ENCODE assay signal across 8 cellular contexts in the genomic region with DNA sequence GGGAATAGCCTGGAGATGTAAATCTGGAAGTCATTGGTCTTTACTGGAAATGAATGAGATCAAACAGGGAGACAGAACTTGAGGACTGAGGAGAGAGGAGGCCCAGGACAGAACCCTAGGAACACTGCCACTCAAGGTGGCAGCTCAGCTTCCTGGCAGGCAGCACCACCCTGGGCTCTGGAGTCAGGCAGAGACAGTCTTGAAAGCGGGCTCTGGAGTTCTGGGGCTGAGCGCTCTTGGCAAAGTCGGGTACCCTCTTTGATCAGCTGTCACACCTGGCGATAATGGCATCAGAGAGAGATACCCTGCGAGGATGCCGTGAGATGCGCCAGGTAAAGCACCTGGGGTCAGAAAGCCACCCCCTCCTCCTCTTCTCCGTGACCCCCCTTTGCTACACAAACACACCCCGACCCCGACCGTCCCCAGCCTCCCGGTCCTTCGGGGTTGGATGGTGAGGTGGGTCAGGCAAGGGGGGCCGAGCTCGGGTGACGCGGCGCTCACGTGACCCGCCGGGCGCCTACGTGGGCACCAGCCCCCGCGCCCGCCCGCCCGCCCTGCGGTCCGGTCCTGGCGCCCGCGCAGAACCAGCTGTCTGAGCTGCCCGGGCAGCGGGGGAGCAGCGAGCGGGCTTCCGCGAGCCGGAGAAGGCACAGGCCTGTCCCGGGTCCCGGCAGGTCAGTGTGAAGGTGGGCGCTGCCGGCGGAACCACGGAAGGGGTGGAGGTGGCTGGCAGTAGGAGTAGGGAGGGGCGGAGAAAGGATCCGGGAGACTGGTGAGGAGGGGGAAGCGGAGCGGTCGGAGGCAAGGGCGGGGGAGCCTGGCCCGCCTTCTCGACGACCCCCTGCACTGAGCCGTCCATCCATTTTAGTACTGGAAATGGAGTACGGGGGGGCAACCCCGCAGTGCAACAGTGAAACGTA. TPM values are rescaled to one million over a fixed set of nuclear protein-coding genes. Genes with fewer than 3 reads are reported as not detected.
A peak's percentile ranks its signal among the peaks of the same experiment; 100 is the strongest.
DNase-seq lines count a peak whose midpoint lies in the region; ATAC-seq, FAIRE-seq and TF ChIP-seq lines count a peak whose summit lies in the region.

A gene with protein sequence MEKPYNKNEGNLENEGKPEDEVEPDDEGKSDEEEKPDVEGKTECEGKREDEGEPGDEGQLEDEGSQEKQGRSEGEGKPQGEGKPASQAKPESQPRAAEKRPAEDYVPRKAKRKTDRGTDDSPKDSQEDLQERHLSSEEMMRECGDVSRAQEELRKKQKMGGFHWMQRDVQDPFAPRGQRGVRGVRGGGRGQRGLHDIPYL (plus strand): TSS at position 579 of the 920 bp plus-strand sequence. CDS start 1,102 bp downstream, outside the sequence.

- peak within 1 kb of the TSS; percentile 49 for H3K4me3 ChIP-seq in GM12865 (ENCODE audit: low read depth, low read length)
- H3K4me3 ChIP-seq in tibial artery, result peak within 1 kb of the TSS; percentile 74 to 84

- peaks cover 5% of the 10 kb centered on the region for H3K4me1 Mint-ChIP-seq in activated CD8-positive, alpha-beta memory T cell treated with anti-CD3 and anti-CD28 coated beads, Interleukin-2, amount 10 ng/mL, durations not matched to agents 7 days and 5 days

- no peak for FAIRE-seq in H54 (lab: Jason Lieb, UNC)

- peak within 1 kb of the TSS; percentile 93 to 95 for H3K27ac ChIP-seq in tibial artery

- TF ChIP-seq POLR2A in H54 (IDR thresholded peaks at IDR 0.05; ENCODE audit: low read depth, low read length), result 0 out of 2 replicates have a peak, but pooled peaks have one; percentile 24
- no peak for TF ChIP-seq POLR2A in erythroblast (IDR thresholded peaks at IDR 0.05; ENCODE audit: low read length)

- peak within 1 kb of the TSS; percentile 71 for H3K4me3 Mint-ChIP-seq in activated CD8-positive, alpha-beta memory T cell treated with anti-CD3 and anti-CD28 coated beads, Interleukin-2, amount 10 ng/mL, durations not matched to agents 7 days and 5 days

- H3K36me3 ChIP-seq in tibial artery, result no peaks in the 10 kb centered on the region

- intact Hi-C loops in tibial artery (cut with DNase I; ENCODE audit: low total_unique reads), result no loop called here

- no peaks in the 10 kb centered on the region for H3K27me3 ChIP-seq in tibial artery

- no peaks in the 10 kb centered on the region for H3K9me3 ChIP-seq in tibial artery

- no peak within 1 kb of the TSS for H3K27ac Mint-ChIP-seq in activated CD8-positive, alpha-beta memory T cell treated with anti-CD3 and anti-CD28 coated beads, Interleukin-2, amount 10 ng/mL, durations not matched to agents 7 days and 5 days

- peak; percentile 82 for ATAC-seq in activated CD8-positive, alpha-beta memory T cell treated with anti-CD3 and anti-CD28 coated beads, Interleukin-2, amount 10 ng/mL, durations not matched to agents 7 days and 5 days
- no peak for ATAC-seq in HG02840 (IDR thresholded peaks at IDR 0.05; ENCODE audit: low FRiP score, unreplicated experiment)

- TF ChIP-seq CTCF in GM12865 (IDR thresholded peaks at IDR 0.05; ENCODE audit: insufficient read depth, low read depth, low read length, missing control alignments) (no peak), tibial artery (IDR thresholded peaks at IDR 0.05) (no peak)

- peaks cover 0 to 11% (median 0%) of the 10 kb centered on the region in 4 donors for H3K4me1 ChIP-seq in tibial artery

- CTCF ChIA-PET in activated CD8-positive, alpha-beta memory T cell treated with anti-CD3 and anti-CD28 coated beads, Interleukin-2, amount 10 ng/mL, durations not matched to agents 7 days and 5 days (lab: Charles Lee), result no interaction called here

- no peaks in the 10 kb centered on the region for H3K36me3 Mint-ChIP-seq in activated CD8-positive, alpha-beta memory T cell treated with anti-CD3 and anti-CD28 coated beads, Interleukin-2, amount 10 ng/mL, durations not matched to agents 7 days and 5 days

- peak; percentile 18 for DNase-seq in GM12865 (ENCODE audit: low read depth)
- DNase-seq in H54 (ENCODE audit: insufficient read length, low spot score), result no peak
- DNase-seq in NCI-H146 (lab: John Stamatoyannopoulos, UW), result peak; percentile 72
- DNase-seq in activated CD8-positive, alpha-beta memory T cell treated with anti-CD3 and anti-CD28 coated beads, Interleukin-2, amount 10 ng/mL, durations not matched to agents 7 days and 5 days, result peak; percentile 39
- DNase-seq in erythroblast (lab: John Stamatoyannopoulos, UW), result peak; percentile 27 to 30
- DNase-seq in mucosa of gallbladder (ENCODE audit: low spot score), result peak; percentile 45
- peak; percentile 45 to 80 for DNase-seq in tibial artery

- peaks cover 8% of the 10 kb centered on the region for H3K27me3 Mint-ChIP-seq in activated CD8-positive, alpha-beta memory T cell treated with anti-CD3 and anti-CD28 coated beads, Interleukin-2, amount 10 ng/mL, durations not matched to agents 7 days and 5 days

- no peaks in the 10 kb centered on the region for H3K9me3 Mint-ChIP-seq in activated CD8-positive, alpha-beta memory T cell treated with anti-CD3 and anti-CD28 coated beads, Interleukin-2, amount 10 ng/mL, durations not matched to agents 7 days and 5 days (ENCODE audit: low read depth)

RNA-seq across cellular contexts. Expression of the gene that starts here (rescaled TPM):
- 1 to 10 TPM; 1.3 to 3.1 TPM for total RNA-seq in activated CD8-positive, alpha-beta memory T cell treated with anti-CD3 and anti-CD28 coated beads, Interleukin-2, amount 10 ng/mL, durations not matched to agents 7 days and 5 days
- total RNA-seq in mucosa of gallbladder, result 34.2 TPM
